8 cellular contexts compared by ENCODE assay signal in genomic region chr14:56474419-56475022, GRCh38.
A peak's percentile ranks its signal among the peaks of the same experiment; 100 is the strongest.
DNase-seq lines count a peak whose midpoint lies in the region; ATAC-seq, FAIRE-seq and TF ChIP-seq lines count a peak whose summit lies in the region.

No MANE protein-coding gene starts in this region.

- DNase-seq in HTR-8/SVneo (ENCODE audit: insufficient read length, low spot score), result peak; percentile 75
- DNase-seq in PC-3, result peak; percentile 93
- DNase-seq in endodermal cell, result no peak
- peak in 5 of 9 donors; percentile 32 to 51 (median 43) for DNase-seq in naive thymus-derived CD4-positive, alpha-beta T cell
- no peak for DNase-seq in GF-D8 (lab: John Stamatoyannopoulos, UW)
- DNase-seq in activated CD4-positive, alpha-beta T cell treated with anti-CD3 and anti-CD28 coated beads, Interleukin-2, amount 50 U/mL, for 4 hours, result no peak
- no peak for DNase-seq in stimulated activated CD4-positive, alpha-beta T cell treated with anti-CD3 and anti-CD28 coated beads, Interleukin-1b, Interleukin-23, amount 100 ng/mL, for 48 hours

- CTCF ChIA-PET in PC-3 (lab: Charles Lee), result interaction anchor here (0.5 to 1.2 kb wide), 18 partner anchors 11 to 1292 kb away, joined by 3 to 10 read pairs (median 4); partner anchors contain the start of gene DLGAP5
- CTCF ChIA-PET in naive thymus-derived CD4-positive, alpha-beta T cell (lab: Charles Lee), result interaction anchor here (0.6 to 2.4 kb wide), 14 partner anchors 9 to 1668 kb away, joined by 3 to 27 read pairs (median 4); no protein-coding TSS in a partner anchor

- H3K79me2 ChIP-seq in DOHH2 (ENCODE audit: control insufficient read depth, low read length) (no peaks in the 10 kb centered on the region), PC-3 (ENCODE audit: low read length) (no peaks in the 10 kb centered on the region)

- no TSS peak for BruUV-seq in PC-3 (replicated peaks; lab: Mats Ljungman, UMichigan)

- FAIRE-seq in HTR-8/SVneo (lab: Jason Lieb, UNC), result peak; percentile 98

- H3K27ac ChIP-seq in DOHH2 (ENCODE audit: low read depth, low read length) (no peak overlapping the region), PC-3 (ENCODE audit: low read length) (no peak overlapping the region), endodermal cell (ENCODE audit: low read depth, low read length) (no peak overlapping the region)
- H3K27ac ChIP-seq in naive thymus-derived CD4-positive, alpha-beta T cell (ENCODE audit: low read depth, low read length), result no peak overlapping the region

- H2AFZ ChIP-seq in PC-3 (ENCODE audit: low read length), result no peak overlapping the region

- no peaks in the 10 kb centered on the region for H3F3A ChIP-seq in DOHH2 (ENCODE audit: control insufficient read depth, insufficient read depth)
- H3F3A ChIP-seq in PC-3 (ENCODE audit: low read length, unreplicated experiment), result no peaks in the 10 kb centered on the region

- no peaks in the 10 kb centered on the region for H3K4me1 ChIP-seq in DOHH2 (ENCODE audit: control insufficient read depth, low read length)
- no peaks in the 10 kb centered on the region for H3K4me1 ChIP-seq in PC-3 (ENCODE audit: insufficient read depth, low read length)
- no peaks in the 10 kb centered on the region for H3K4me1 ChIP-seq in endodermal cell (ENCODE audit: control insufficient read depth, insufficient read depth, low read length)
- no peaks in the 10 kb centered on the region for H3K4me1 ChIP-seq in naive thymus-derived CD4-positive, alpha-beta T cell (ENCODE audit: control insufficient read depth in 2 of 2, insufficient read depth in 2 of 2, low read length in 2 of 2)

- no peak overlapping the region for H3K27ac Mint-ChIP-seq in endodermal cell
- no peak overlapping the region for H3K27ac Mint-ChIP-seq in naive thymus-derived CD4-positive, alpha-beta T cell

- TF ChIP-seq CTCF in DOHH2 (IDR thresholded peaks at IDR 0.05; ENCODE audit: low read depth, low read length, poor library complexity, severe bottlenecking), result peak; percentile 69
- peak; percentile 98 for TF ChIP-seq CTCF in PC-3 (conservative IDR thresholded peaks at IDR 0.05; ENCODE audit: low read depth, low read length)
- TF ChIP-seq CTCF in endodermal cell (conservative IDR thresholded peaks at IDR 0.05), result peak; percentile 94

- H3K9me2 ChIP-seq in DOHH2 (replicated peaks; ENCODE audit: control insufficient read depth, low read length) (no peaks in the 10 kb centered on the region), PC-3 (replicated peaks; ENCODE audit: low read length) (no peaks in the 10 kb centered on the region)

- POLR2A ChIA-PET in PC-3 (lab: Charles Lee; ENCODE audit: unreplicated experiment), result no interaction called here
- POLR2A ChIA-PET in naive thymus-derived CD4-positive, alpha-beta T cell (lab: Charles Lee), result no interaction called here

- H4K20me1 ChIP-seq in DOHH2 (ENCODE audit: control insufficient read depth, insufficient read depth, low read depth, low read length) (no peaks in the 10 kb centered on the region), PC-3 (ENCODE audit: low read length) (no peaks in the 10 kb centered on the region)

- no peak overlapping the region for H3K4me3 ChIP-seq in DOHH2 (ENCODE audit: low read length)
- H3K4me3 ChIP-seq in PC-3 (ENCODE audit: low read length), result no peak overlapping the region
- no peak overlapping the region for H3K4me3 ChIP-seq in endodermal cell (ENCODE audit: low read length)
- H3K4me3 ChIP-seq in naive thymus-derived CD4-positive, alpha-beta T cell (ENCODE audit: low read length), result no peak overlapping the region

- H3K36me3 Mint-ChIP-seq in endodermal cell (ENCODE audit: low read depth), result no peaks in the 10 kb centered on the region
- no peaks in the 10 kb centered on the region for H3K36me3 Mint-ChIP-seq in naive thymus-derived CD4-positive, alpha-beta T cell

- WGBS in endodermal cell (ENCODE audit: insufficient coverage in 1 of 2, insufficient read length in 1 of 2), 2 experiments, result 6 to 33% methylated on average over 2 to 6 of the region's 8 CpGs

- intact Hi-C loops in PC-3 (cut with micrococcal nuclease), result loop anchor here (1.0 to 10.0 kb wide), 6 partner anchors 227 to 1230 kb away; partner anchors contain the start of gene FBXO34
- intact Hi-C loops in naive thymus-derived CD4-positive, alpha-beta T cell (cut with micrococcal nuclease), result loop anchor here (1.0 to 10.0 kb wide), 11 partner anchors 134 to 1387 kb away; partner anchors contain the start of gene FBXO34 (in 1 of the 2)

- H3K9me3 Mint-ChIP-seq in endodermal cell, result no peaks in the 10 kb centered on the region
- H3K9me3 Mint-ChIP-seq in naive thymus-derived CD4-positive, alpha-beta T cell, result peaks cover 0 to 2% (median 0%) of the 10 kb centered on the region in 11 donors

- H3K27me3 ChIP-seq in DOHH2 (ENCODE audit: control insufficient read depth, low read length), result peaks cover 3% of the 10 kb centered on the region; the same call in 1 of the 2 replicates
- H3K27me3 ChIP-seq in PC-3 (ENCODE audit: low read length), result peaks cover 69% of the 10 kb centered on the region
- H3K27me3 ChIP-seq in endodermal cell (ENCODE audit: control insufficient read depth, insufficient read depth, low read length, poor library complexity, severe bottlenecking), result no peaks in the 10 kb centered on the region
- no peaks in the 10 kb centered on the region for H3K27me3 ChIP-seq in naive thymus-derived CD4-positive, alpha-beta T cell (ENCODE audit: control insufficient read depth in 2 of 2, insufficient read depth in 2 of 2, low read length in 2 of 2)

- peaks cover 4% of the 10 kb centered on the region for H3K27me3 Mint-ChIP-seq in endodermal cell (ENCODE audit: insufficient read depth)
- H3K27me3 Mint-ChIP-seq in naive thymus-derived CD4-positive, alpha-beta T cell, result peaks cover 0 to 23% (median 12%) of the 10 kb centered on the region in 5 donors

- H3K9me3 ChIP-seq in DOHH2 (ENCODE audit: control insufficient read depth, insufficient read depth, low read length), result no peaks in the 10 kb centered on the region
- no peaks in the 10 kb centered on the region for H3K9me3 ChIP-seq in PC-3 (ENCODE audit: low read length)
- no peaks in the 10 kb centered on the region for H3K9me3 ChIP-seq in endodermal cell (ENCODE audit: control insufficient read depth, low read length)
- H3K9me3 ChIP-seq in naive thymus-derived CD4-positive, alpha-beta T cell (ENCODE audit: control insufficient read depth in 2 of 3, low read length in 3 of 3), result no peaks in the 10 kb centered on the region

- no peak overlapping the region for H3K9ac ChIP-seq in PC-3 (ENCODE audit: low read length)
- H3K9ac ChIP-seq in endodermal cell (ENCODE audit: extremely low read depth, low read length, poor library complexity, severe bottlenecking), result no peak overlapping the region

- no peaks in the 10 kb centered on the region for H3K4me1 Mint-ChIP-seq in endodermal cell
- no peaks in the 10 kb centered on the region for H3K4me1 Mint-ChIP-seq in naive thymus-derived CD4-positive, alpha-beta T cell

- peak; percentile 71 for ATAC-seq in PC-3
- peak; percentile 63 for ATAC-seq in naive thymus-derived CD4-positive, alpha-beta T cell

- no peak overlapping the region for H3K4me2 ChIP-seq in DOHH2 (ENCODE audit: low read length)
- H3K4me2 ChIP-seq in PC-3 (ENCODE audit: low read length), result no peak overlapping the region

- no peak overlapping the region for H3K4me3 Mint-ChIP-seq in endodermal cell
- no peak overlapping the region for H3K4me3 Mint-ChIP-seq in naive thymus-derived CD4-positive, alpha-beta T cell

- H3K36me3 ChIP-seq in DOHH2 (ENCODE audit: control insufficient read depth, low read length) (no peaks in the 10 kb centered on the region), PC-3 (ENCODE audit: low read depth, low read length) (no peaks in the 10 kb centered on the region), endodermal cell (ENCODE audit: control insufficient read depth, insufficient read depth, low read length) (no peaks in the 10 kb centered on the region)
- H3K36me3 ChIP-seq in naive thymus-derived CD4-positive, alpha-beta T cell (ENCODE audit: control insufficient read depth in 2 of 3, insufficient read depth in 3 of 3, low read length in 3 of 3), result no peaks in the 10 kb centered on the region

Comparison
In these comparisons a context has a peak if more than half of its experiments do, and no peak if none do; other contexts are left out.
1. DNase-seq: peak in HTR-8/SVneo (single experiment), PC-3 (single experiment) and naive thymus-derived CD4-positive, alpha-beta T cell (5 of 9); none in endodermal cell (single experiment), GF-D8 (single experiment), activated CD4-positive, alpha-beta T cell treated with anti-CD3 and anti-CD28 coated beads, Interleukin-2, amount 50 U/mL, for 4 hours (0 of 2) and stimulated activated CD4-positive, alpha-beta T cell treated with anti-CD3 and anti-CD28 coated beads, Interleukin-1b, Interleukin-23, amount 100 ng/mL, for 48 hours (single experiment).
2. Peak in every context shown above with its lines, with median percentiles within 50 percentile points of each other: CTCF ChIP-seq.